Comparison of ENCODE assay signal across 1 cellular context in the genomic region with DNA sequence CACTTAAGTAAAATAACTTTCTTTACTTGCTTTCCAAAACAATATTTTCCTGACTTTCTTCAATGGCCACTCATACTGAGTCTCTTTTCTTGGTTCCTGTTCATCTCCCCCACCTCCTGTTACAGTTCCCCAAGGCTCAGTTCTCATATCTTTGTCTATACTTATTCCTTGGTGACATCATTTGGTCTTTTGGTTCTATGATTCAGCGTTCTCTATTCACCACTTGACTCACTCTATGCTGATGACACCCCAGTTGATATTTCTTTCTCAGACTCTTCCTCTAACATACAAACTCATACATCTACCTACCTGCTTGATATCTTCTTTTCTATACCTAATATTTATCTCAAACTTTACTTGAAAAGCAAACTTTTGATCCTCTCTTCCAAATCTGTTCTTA.
TF ChIP-seq lines count a peak whose summit lies in the region.

No MANE protein-coding gene starts in this region.

TF ChIP-seq in HEK293, 187 proteins besides CTCF, POLR2A, EP300 and RAD21 (continued from another document and continues in another):
- TF ChIP-seq, protein P1, sequence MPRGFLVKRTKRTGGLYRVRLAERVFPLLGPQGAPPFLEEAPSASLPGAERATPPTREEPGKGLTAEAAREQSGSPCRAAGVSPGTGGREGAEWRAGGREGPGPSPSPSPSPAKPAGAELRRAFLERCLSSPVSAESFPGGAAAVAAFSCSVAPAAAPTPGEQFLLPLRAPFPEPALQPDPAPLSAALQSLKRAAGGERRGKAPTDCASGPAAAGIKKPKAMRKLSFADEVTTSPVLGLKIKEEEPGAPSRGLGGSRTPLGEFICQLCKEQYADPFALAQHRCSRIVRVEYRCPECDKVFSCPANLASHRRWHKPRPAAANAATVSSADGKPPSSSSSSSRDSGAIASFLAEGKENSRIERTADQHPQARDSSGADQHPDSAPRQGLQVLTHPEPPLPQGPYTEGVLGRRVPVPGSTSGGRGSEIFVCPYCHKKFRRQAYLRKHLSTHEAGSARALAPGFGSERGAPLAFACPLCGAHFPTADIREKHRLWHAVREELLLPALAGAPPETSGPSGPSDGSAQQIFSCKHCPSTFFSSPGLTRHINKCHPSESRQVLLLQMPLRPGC (tag by site-specific recombination; IDR thresholded peaks at IDR 0.05), result 0 out of 2 replicates have a peak, but pooled peaks have one; percentile 33
- TF ChIP-seq SP3 (tag by site-specific recombination; IDR thresholded peaks at IDR 0.05) (no peak), ZNF548 (tag by site-specific recombination; IDR thresholded peaks at IDR 0.05) (no peak), HOXA7 (CRISPR knock-in tag; IDR thresholded peaks at IDR 0.05; ENCODE audit: borderline replicate concordance) (no peak), SP7 (tag by site-specific recombination; IDR thresholded peaks at IDR 0.05) (0 out of 2 replicates have a peak, but pooled peaks have one; percentile 25), ZNF777 (tag by site-specific recombination; IDR thresholded peaks at IDR 0.05; ENCODE audit: borderline replicate concordance) (no peak), ZNF660 (tag by site-specific recombination; IDR thresholded peaks at IDR 0.05) (peak; percentile 63; the same call in 1 of the 2 replicates), ZNF423 (tag by site-specific recombination; IDR thresholded peaks at IDR 0.05) (no peak), ZNF521 (tag by site-specific recombination; IDR thresholded peaks at IDR 0.05) (no peak), RBAK (tag by site-specific recombination; IDR thresholded peaks at IDR 0.05) (no peak), ZFP37 (tag by site-specific recombination; IDR thresholded peaks at IDR 0.05) (peak; percentile 66; the same call in 1 of the 2 replicates), ZBTB21 (tag by site-specific recombination; IDR thresholded peaks at IDR 0.05) (0 out of 2 replicates have a peak, but pooled peaks have one; percentile 32), KLF10 (tag by site-specific recombination; IDR thresholded peaks at IDR 0.05) (no peak), SALL2 (tag by site-specific recombination; IDR thresholded peaks at IDR 0.05; ENCODE audit: borderline replicate concordance) (no peak), ZNF629 (tag by site-specific recombination; IDR thresholded peaks at IDR 0.05) (peak; percentile 68), ZNF214 (tag by site-specific recombination; IDR thresholded peaks at IDR 0.05; ENCODE audit: borderline replicate concordance) (no peak)
- TF ChIP-seq, protein P2, sequence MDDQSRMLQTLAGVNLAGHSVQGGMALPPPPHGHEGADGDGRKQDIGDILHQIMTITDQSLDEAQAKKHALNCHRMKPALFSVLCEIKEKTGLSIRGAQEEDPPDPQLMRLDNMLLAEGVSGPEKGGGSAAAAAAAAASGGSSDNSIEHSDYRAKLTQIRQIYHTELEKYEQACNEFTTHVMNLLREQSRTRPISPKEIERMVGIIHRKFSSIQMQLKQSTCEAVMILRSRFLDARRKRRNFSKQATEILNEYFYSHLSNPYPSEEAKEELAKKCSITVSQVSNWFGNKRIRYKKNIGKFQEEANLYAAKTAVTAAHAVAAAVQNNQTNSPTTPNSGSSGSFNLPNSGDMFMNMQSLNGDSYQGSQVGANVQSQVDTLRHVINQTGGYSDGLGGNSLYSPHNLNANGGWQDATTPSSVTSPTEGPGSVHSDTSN (CRISPR knock-in tag; IDR thresholded peaks at IDR 0.05), result no peak
- TF ChIP-seq, protein P3, sequence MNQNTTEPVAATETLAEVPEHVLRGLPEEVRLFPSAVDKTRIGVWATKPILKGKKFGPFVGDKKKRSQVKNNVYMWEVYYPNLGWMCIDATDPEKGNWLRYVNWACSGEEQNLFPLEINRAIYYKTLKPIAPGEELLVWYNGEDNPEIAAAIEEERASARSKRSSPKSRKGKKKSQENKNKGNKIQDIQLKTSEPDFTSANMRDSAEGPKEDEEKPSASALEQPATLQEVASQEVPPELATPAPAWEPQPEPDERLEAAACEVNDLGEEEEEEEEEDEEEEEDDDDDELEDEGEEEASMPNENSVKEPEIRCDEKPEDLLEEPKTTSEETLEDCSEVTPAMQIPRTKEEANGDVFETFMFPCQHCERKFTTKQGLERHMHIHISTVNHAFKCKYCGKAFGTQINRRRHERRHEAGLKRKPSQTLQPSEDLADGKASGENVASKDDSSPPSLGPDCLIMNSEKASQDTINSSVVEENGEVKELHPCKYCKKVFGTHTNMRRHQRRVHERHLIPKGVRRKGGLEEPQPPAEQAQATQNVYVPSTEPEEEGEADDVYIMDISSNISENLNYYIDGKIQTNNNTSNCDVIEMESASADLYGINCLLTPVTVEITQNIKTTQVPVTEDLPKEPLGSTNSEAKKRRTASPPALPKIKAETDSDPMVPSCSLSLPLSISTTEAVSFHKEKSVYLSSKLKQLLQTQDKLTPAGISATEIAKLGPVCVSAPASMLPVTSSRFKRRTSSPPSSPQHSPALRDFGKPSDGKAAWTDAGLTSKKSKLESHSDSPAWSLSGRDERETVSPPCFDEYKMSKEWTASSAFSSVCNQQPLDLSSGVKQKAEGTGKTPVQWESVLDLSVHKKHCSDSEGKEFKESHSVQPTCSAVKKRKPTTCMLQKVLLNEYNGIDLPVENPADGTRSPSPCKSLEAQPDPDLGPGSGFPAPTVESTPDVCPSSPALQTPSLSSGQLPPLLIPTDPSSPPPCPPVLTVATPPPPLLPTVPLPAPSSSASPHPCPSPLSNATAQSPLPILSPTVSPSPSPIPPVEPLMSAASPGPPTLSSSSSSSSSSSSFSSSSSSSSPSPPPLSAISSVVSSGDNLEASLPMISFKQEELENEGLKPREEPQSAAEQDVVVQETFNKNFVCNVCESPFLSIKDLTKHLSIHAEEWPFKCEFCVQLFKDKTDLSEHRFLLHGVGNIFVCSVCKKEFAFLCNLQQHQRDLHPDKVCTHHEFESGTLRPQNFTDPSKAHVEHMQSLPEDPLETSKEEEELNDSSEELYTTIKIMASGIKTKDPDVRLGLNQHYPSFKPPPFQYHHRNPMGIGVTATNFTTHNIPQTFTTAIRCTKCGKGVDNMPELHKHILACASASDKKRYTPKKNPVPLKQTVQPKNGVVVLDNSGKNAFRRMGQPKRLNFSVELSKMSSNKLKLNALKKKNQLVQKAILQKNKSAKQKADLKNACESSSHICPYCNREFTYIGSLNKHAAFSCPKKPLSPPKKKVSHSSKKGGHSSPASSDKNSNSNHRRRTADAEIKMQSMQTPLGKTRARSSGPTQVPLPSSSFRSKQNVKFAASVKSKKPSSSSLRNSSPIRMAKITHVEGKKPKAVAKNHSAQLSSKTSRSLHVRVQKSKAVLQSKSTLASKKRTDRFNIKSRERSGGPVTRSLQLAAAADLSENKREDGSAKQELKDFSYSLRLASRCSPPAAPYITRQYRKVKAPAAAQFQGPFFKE (tag by site-specific recombination; IDR thresholded peaks at IDR 0.05; ENCODE audit: borderline replicate concordance), result no peak
- TF ChIP-seq, protein P4, sequence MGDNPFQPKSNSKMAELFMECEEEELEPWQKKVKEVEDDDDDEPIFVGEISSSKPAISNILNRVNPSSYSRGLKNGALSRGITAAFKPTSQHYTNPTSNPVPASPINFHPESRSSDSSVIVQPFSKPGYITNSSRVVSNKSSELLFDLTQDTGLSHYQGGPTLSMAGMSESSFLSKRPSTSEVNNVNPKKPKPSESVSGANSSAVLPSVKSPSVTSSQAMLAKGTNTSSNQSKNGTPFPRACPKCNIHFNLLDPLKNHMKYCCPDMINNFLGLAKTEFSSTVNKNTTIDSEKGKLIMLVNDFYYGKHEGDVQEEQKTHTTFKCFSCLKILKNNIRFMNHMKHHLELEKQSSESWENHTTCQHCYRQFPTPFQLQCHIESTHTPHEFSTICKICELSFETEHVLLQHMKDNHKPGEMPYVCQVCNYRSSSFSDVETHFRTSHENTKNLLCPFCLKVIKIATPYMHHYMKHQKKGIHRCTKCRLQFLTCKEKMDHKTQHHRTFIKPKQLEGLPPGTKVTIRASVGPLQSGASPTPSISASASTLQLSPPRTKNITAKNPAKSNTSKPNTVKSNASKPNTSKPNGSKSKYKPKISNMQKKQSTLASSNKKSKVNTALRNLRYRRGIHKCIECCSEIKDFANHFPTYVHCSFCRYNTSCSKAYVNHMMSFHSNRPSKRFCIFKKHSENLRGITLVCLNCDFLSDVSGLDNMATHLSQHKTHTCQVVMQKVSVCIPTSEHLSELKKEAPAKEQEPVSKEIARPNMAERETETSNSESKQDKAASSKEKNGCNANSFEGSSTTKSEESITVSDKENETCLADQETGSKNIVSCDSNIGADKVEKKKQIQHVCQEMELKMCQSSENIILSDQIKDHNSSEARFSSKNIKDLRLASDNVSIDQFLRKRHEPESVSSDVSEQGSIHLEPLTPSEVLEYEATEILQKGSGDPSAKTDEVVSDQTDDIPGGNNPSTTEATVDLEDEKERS (tag by site-specific recombination; IDR thresholded peaks at IDR 0.05), result no peak
- TF ChIP-seq, protein P5, sequence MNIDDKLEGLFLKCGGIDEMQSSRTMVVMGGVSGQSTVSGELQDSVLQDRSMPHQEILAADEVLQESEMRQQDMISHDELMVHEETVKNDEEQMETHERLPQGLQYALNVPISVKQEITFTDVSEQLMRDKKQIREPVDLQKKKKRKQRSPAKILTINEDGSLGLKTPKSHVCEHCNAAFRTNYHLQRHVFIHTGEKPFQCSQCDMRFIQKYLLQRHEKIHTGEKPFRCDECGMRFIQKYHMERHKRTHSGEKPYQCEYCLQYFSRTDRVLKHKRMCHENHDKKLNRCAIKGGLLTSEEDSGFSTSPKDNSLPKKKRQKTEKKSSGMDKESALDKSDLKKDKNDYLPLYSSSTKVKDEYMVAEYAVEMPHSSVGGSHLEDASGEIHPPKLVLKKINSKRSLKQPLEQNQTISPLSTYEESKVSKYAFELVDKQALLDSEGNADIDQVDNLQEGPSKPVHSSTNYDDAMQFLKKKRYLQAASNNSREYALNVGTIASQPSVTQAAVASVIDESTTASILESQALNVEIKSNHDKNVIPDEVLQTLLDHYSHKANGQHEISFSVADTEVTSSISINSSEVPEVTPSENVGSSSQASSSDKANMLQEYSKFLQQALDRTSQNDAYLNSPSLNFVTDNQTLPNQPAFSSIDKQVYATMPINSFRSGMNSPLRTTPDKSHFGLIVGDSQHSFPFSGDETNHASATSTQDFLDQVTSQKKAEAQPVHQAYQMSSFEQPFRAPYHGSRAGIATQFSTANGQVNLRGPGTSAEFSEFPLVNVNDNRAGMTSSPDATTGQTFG (tag by site-specific recombination; IDR thresholded peaks at IDR 0.05; ENCODE audit: borderline replicate concordance), result no peak
- TF ChIP-seq, protein P6, sequence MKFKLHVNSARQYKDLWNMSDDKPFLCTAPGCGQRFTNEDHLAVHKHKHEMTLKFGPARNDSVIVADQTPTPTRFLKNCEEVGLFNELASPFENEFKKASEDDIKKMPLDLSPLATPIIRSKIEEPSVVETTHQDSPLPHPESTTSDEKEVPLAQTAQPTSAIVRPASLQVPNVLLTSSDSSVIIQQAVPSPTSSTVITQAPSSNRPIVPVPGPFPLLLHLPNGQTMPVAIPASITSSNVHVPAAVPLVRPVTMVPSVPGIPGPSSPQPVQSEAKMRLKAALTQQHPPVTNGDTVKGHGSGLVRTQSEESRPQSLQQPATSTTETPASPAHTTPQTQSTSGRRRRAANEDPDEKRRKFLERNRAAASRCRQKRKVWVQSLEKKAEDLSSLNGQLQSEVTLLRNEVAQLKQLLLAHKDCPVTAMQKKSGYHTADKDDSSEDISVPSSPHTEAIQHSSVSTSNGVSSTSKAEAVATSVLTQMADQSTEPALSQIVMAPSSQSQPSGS (tag by site-specific recombination; IDR thresholded peaks at IDR 0.05; ENCODE audit: low read depth), result no peak
- TF ChIP-seq, protein P7, sequence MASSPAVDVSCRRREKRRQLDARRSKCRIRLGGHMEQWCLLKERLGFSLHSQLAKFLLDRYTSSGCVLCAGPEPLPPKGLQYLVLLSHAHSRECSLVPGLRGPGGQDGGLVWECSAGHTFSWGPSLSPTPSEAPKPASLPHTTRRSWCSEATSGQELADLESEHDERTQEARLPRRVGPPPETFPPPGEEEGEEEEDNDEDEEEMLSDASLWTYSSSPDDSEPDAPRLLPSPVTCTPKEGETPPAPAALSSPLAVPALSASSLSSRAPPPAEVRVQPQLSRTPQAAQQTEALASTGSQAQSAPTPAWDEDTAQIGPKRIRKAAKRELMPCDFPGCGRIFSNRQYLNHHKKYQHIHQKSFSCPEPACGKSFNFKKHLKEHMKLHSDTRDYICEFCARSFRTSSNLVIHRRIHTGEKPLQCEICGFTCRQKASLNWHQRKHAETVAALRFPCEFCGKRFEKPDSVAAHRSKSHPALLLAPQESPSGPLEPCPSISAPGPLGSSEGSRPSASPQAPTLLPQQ (tag by site-specific recombination; IDR thresholded peaks at IDR 0.05), result 0 out of 2 replicates have a peak, but pooled peaks have one; percentile 19
- TF ChIP-seq, protein P8, sequence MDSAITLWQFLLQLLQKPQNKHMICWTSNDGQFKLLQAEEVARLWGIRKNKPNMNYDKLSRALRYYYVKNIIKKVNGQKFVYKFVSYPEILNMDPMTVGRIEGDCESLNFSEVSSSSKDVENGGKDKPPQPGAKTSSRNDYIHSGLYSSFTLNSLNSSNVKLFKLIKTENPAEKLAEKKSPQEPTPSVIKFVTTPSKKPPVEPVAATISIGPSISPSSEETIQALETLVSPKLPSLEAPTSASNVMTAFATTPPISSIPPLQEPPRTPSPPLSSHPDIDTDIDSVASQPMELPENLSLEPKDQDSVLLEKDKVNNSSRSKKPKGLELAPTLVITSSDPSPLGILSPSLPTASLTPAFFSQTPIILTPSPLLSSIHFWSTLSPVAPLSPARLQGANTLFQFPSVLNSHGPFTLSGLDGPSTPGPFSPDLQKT (IDR thresholded peaks at IDR 0.05; ENCODE audit: borderline replicate concordance, low read depth, low read length), result no peak
- TF ChIP-seq, protein P9, sequence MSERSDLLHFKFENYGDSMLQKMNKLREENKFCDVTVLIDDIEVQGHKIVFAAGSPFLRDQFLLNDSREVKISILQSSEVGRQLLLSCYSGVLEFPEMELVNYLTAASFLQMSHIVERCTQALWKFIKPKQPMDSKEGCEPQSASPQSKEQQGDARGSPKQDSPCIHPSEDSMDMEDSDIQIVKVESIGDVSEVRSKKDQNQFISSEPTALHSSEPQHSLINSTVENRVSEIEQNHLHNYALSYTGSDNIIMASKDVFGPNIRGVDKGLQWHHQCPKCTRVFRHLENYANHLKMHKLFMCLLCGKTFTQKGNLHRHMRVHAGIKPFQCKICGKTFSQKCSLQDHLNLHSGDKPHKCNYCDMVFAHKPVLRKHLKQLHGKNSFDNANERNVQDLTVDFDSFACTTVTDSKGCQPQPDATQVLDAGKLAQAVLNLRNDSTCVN (tag by site-specific recombination; optimal IDR thresholded peaks at IDR 0.05), result no peak
- TF ChIP-seq, protein P10, sequence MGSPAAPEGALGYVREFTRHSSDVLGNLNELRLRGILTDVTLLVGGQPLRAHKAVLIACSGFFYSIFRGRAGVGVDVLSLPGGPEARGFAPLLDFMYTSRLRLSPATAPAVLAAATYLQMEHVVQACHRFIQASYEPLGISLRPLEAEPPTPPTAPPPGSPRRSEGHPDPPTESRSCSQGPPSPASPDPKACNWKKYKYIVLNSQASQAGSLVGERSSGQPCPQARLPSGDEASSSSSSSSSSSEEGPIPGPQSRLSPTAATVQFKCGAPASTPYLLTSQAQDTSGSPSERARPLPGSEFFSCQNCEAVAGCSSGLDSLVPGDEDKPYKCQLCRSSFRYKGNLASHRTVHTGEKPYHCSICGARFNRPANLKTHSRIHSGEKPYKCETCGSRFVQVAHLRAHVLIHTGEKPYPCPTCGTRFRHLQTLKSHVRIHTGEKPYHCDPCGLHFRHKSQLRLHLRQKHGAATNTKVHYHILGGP (tag by site-specific recombination; IDR thresholded peaks at IDR 0.05), result no peak
- TF ChIP-seq, protein P11, sequence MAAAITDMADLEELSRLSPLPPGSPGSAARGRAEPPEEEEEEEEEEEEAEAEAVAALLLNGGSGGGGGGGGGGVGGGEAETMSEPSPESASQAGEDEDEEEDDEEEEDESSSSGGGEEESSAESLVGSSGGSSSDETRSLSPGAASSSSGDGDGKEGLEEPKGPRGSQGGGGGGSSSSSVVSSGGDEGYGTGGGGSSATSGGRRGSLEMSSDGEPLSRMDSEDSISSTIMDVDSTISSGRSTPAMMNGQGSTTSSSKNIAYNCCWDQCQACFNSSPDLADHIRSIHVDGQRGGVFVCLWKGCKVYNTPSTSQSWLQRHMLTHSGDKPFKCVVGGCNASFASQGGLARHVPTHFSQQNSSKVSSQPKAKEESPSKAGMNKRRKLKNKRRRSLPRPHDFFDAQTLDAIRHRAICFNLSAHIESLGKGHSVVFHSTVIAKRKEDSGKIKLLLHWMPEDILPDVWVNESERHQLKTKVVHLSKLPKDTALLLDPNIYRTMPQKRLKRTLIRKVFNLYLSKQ (tag by site-specific recombination; IDR thresholded peaks at IDR 0.05; ENCODE audit: borderline replicate concordance), result no peak
